In the genomic region with DNA sequence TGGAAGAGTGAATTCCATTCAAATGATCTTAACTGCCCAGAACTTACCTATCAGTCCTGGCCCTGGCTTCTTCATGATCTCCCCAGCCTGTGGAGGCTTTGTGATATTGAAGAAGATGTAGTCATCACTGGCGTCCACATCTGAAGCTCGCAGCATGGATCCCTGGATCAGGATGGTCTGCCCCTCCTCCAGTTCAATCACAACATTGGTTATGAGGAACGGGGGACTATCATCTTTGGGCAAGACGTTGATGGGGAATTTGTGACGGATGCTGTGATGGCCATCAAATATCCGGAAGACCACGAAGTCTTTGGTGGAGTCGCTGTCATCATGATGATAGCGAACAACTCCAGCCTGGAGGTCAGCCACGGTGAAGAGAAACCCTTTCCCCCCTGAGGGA, we compare ENCODE assay signal across 11 cellular contexts.
"Had no signal": no experiment of that assay in that cellular context is flagged by ENCODE, and none has a peak within 500 bp of the region (broad histone marks: within the 10 kb centered on the region; RNA-seq: fewer than 3 reads in every experiment).

No MANE protein-coding gene starts in this region.

- H3K9ac ChIP-seq: GM23248 had no signal

- H3K4me3 ChIP-seq: GM23248, GM23338, HAP-1 had no signal

- ATAC-seq: GM23338, HCT116 had no signal

- H2AFZ ChIP-seq: GM23248, GM23338 had no signal

- FAIRE-seq: H1, H54 had no signal

- H3K27ac ChIP-seq: GM23248 had no signal

- H3K4me2 ChIP-seq: GM23338 had no signal

- H3K9me3 ChIP-seq: HAP-1 had no signal

- H3K4me1 ChIP-seq: HAP-1 had no signal

- DNase-seq: GM23248, GOT3, H7, H9, HCEC 1CT, HFFc6 had no signal

- H3K36me3 ChIP-seq: HAP-1 had no signal
